In genomic region chr2:37615808-37616673, GRCh38 we compare ENCODE assay signal across 8 cellular contexts. TPM values are rescaled to one million over a fixed set of nuclear protein-coding genes. Genes with fewer than 3 reads are reported as not detected.
DNase-seq lines count a peak whose midpoint lies in the region; ATAC-seq, FAIRE-seq and TF ChIP-seq lines count a peak whose summit lies in the region.

No MANE protein-coding gene starts in this region.

- intact Hi-C loops in kidney (cut with DNase I) = no loop called here
- intact Hi-C loops in thyroid gland (cut with DNase I) = no loop called here

- no peaks in the 10 kb centered on the region for H3K9me3 ChIP-seq in kidney (ENCODE audit: control insufficient read depth in 1 of 2, low read length in 2 of 2)
- H3K9me3 ChIP-seq in thyroid gland = no peaks in the 10 kb centered on the region

- no peak overlapping the region for H3K9ac ChIP-seq in kidney (ENCODE audit: low read length in 2 of 2)

- peak; percentile 48 for DNase-seq in Ammon's horn (ENCODE audit: low spot score)
- peak; percentile 21 for DNase-seq in activated CD8-positive, alpha-beta memory T cell treated with anti-CD3 and anti-CD28 coated beads, Interleukin-2, amount 50 U/mL, for 24 hours (ENCODE audit: extremely low read depth)
- DNase-seq in kidney = peak; percentile 71
- DNase-seq in thyroid gland = peak; percentile 12 to 15
- no peak for DNase-seq in urothelium cell line (ENCODE audit: low spot score)

- 77 to 85% methylated on average over 6 of the region's 6 CpGs for WGBS in thyroid gland, 2 donors

- H3K4me3 ChIP-seq in kidney (ENCODE audit: low read length in 2 of 2) (no peak overlapping the region), thyroid gland (replicated peaks in 1 of 3) (no peak overlapping the region)

- no peak for TF ChIP-seq POLR2A in thyroid gland (IDR thresholded peaks at IDR 0.05)

- no peak for FAIRE-seq in kidney (lab: Jason Lieb, UNC)
- FAIRE-seq in urothelium cell line (lab: Jason Lieb, UNC) = no peak

- H3K27me3 ChIP-seq in thyroid gland = no peaks in the 10 kb centered on the region

- ATAC-seq in HG03108 (IDR thresholded peaks at IDR 0.05; ENCODE audit: unreplicated experiment) (peak; percentile 35), HG03139 (IDR thresholded peaks at IDR 0.05; ENCODE audit: unreplicated experiment) (no peak), GM21576 (IDR thresholded peaks at IDR 0.05; ENCODE audit: unreplicated experiment) (no peak)

- H3K27ac ChIP-seq in kidney (ENCODE audit: low read depth in 2 of 2, low read length in 2 of 2) (peak overlapping the region in 1 of 2 donors; percentile 13), thyroid gland (no peak overlapping the region)

- TF ChIP-seq CTCF in kidney (IDR thresholded peaks at IDR 0.05; ENCODE audit: borderline replicate concordance, extremely low read depth, insufficient read depth) (no peak), thyroid gland (IDR thresholded peaks at IDR 0.05) (no peak)

- no peaks in the 10 kb centered on the region for H3K4me1 ChIP-seq in kidney (ENCODE audit: control insufficient read depth in 1 of 2, insufficient read depth in 1 of 2, low read depth in 1 of 2, low read length in 2 of 2)
- H3K4me1 ChIP-seq in thyroid gland = peaks cover 0 to 12% of the 10 kb centered on the region in 2 donors

- H3K36me3 ChIP-seq in kidney (ENCODE audit: control insufficient read depth in 1 of 2, insufficient read depth in 2 of 2, low read length in 2 of 2) (no peaks in the 10 kb centered on the region), thyroid gland (no peaks in the 10 kb centered on the region)

RNA-seq across cellular contexts. Expression of gene CDC42EP3, which starts 55.4 kb away (rescaled TPM):
- total RNA-seq in kidney (34.1 TPM), thyroid gland (10 to 100 TPM in 3 of 4 donors, 1 to 10 TPM in 1; 8.1 to 24.7 (median 18.8) TPM)
- 21.3 TPM for polyA plus RNA-seq in kidney (ENCODE audit: insufficient read depth, low read depth, low replicate concordance)
